ENCODE assay signal across 16 cellular contexts in the genomic region with DNA sequence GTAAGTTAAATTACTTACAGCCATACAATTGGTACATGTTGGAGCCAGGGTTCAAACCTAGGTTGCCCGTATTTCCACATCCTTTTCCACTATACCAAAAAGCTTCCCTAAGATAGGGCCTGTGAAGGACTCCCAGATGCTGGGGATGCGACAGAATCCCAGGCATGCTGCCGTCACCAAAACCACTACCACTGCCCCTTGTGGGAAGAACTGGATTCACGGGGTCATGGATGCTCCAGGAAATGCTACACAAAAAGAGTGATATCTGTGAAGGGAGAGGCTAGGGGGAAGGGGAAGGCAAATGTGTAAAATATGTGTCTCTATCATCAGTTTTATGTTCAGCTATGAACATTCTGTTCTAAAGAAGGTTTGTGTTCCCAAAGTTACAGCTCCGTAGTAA.
"Had no signal": no experiment of that assay in that cellular context is flagged by ENCODE, and none has a peak within 500 bp of the region (broad histone marks: within the 10 kb centered on the region; RNA-seq: fewer than 3 reads in every experiment).

No MANE protein-coding gene starts in this region.

- H3K36me3 Mint-ChIP-seq: stimulated activated effector memory CD8-positive, alpha-beta T cell treated with anti-CD3 and anti-CD28 coated beads, Interleukin-12 subunit alpha, Interleukin-12 subunit beta, amount 100 ng/mL, for 72 hours had no signal

- H3K9me3 ChIP-seq: ascending aorta, pancreas, thyroid gland, uterus had no signal

- ATAC-seq: left cardiac atrium; pancreas; stimulated activated effector memory CD8-positive, alpha-beta T cell treated with anti-CD3 and anti-CD28 coated beads, Interleukin-12 subunit alpha, Interleukin-12 subunit beta, amount 100 ng/mL, for 72 hours had no signal

- H3K9me3 Mint-ChIP-seq: stimulated activated effector memory CD8-positive, alpha-beta T cell treated with anti-CD3 and anti-CD28 coated beads, Interleukin-12 subunit alpha, Interleukin-12 subunit beta, amount 100 ng/mL, for 72 hours had no signal

- FAIRE-seq: bronchial epithelial cell, pancreas had no signal

- H3K27ac Mint-ChIP-seq: stimulated activated effector memory CD8-positive, alpha-beta T cell treated with anti-CD3 and anti-CD28 coated beads, Interleukin-12 subunit alpha, Interleukin-12 subunit beta, amount 100 ng/mL, for 72 hours had no signal

- H3K36me3 ChIP-seq: ascending aorta, pancreas, thyroid gland, uterus had no signal

- H3K27me3 ChIP-seq: ascending aorta, pancreas, thyroid gland, uterus had no signal

- H3K4me1 Mint-ChIP-seq: stimulated activated effector memory CD8-positive, alpha-beta T cell treated with anti-CD3 and anti-CD28 coated beads, Interleukin-12 subunit alpha, Interleukin-12 subunit beta, amount 100 ng/mL, for 72 hours had no signal

- H3K27ac ChIP-seq: ascending aorta, pancreas, thyroid gland, uterus had no signal

- H3K4me3 ChIP-seq: ascending aorta, lung, pancreas, thyroid gland, uterus had no signal

- H3K4me3 Mint-ChIP-seq: neural crest cell; stimulated activated effector memory CD8-positive, alpha-beta T cell treated with anti-CD3 and anti-CD28 coated beads, Interleukin-12 subunit alpha, Interleukin-12 subunit beta, amount 100 ng/mL, for 72 hours had no signal

- H3K4me1 ChIP-seq: ascending aorta, pancreas, thyroid gland, uterus had no signal

- DNase-seq: activated CD4-positive, alpha-beta T cell treated with anti-CD3 and anti-CD28 coated beads, Interleukin-2, amount 50 U/mL, for 4 hours; activated CD4-positive, CD25-positive, alpha-beta regulatory T cell treated with anti-CD3 and anti-CD28 coated beads, Interleukin-2, amount 50 U/mL, for 72 hours; activated naive CD4-positive, alpha-beta T cell; activated T-cell treated with anti-CD3 and anti-CD28 coated beads for 4 hours; foreskin melanocyte; left cardiac atrium; midbrain; pancreas; T-helper 9 cell; thyroid gland; uterus had no signal
